8 cellular contexts compared by ENCODE assay signal in the genomic region with DNA sequence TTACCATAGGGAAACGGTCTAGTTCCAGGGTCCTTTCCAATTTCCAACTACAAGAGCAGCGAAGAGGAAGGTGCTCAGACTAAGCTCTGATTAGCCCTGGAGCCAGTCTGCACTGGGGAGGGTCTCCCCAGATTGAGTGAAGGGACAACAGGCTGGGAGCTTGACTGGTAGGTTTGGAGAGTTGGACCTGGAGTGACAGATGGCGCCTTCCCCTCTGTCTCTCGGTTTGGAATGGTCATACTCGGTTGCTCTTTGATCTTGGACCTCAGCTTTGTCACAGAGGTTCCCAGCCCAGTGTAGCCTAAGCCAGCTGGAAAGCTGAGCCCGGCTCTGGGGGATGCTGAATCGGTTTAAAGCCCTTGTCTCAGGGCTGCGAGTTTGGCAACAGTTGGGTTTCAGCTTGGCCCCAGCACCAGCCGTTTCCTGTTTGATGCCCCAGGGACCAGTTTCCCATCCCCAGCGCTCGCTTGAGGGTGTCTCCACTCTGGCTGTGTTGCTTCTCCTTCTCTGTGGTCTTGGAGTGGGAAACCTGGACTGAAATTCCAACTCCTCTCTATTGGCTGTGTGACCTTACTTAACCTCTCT. TPM values are rescaled to one million over a fixed set of nuclear protein-coding genes. Genes with fewer than 3 reads are reported as not detected.
A peak's percentile ranks its signal among the peaks of the same experiment; 100 is the strongest.
DNase-seq lines count a peak whose midpoint lies in the region; ATAC-seq and TF ChIP-seq lines count a peak whose summit lies in the region.

No MANE protein-coding gene starts in this region.

- no peak for TF ChIP-seq CTCF in GM20000 (IDR thresholded peaks at IDR 0.05; ENCODE audit: extremely low read depth, missing control alignments)
- TF ChIP-seq CTCF in RWPE2 (IDR thresholded peaks at IDR 0.05; ENCODE audit: poor library complexity, severe bottlenecking) = no peak
- TF ChIP-seq CTCF in tibial nerve (IDR thresholded peaks at IDR 0.05) = no peak

- TF ChIP-seq EP300 in tibial nerve (IDR thresholded peaks at IDR 0.05) = peak in 1 of 2 donors; percentile 7

- H3K27ac ChIP-seq in RWPE2 (ENCODE audit: poor library complexity, severe bottlenecking) (no peak overlapping the region), duodenal mucosa (ENCODE audit: low read depth, low read length) (peak overlapping the region; percentile 41), mesendoderm (ENCODE audit: low read depth, low read length) (no peak overlapping the region), tibial nerve (peak overlapping the region; percentile 88 to 94 (median 92))

- no peak for TF ChIP-seq POLR2A in tibial nerve (IDR thresholded peaks at IDR 0.05)

- H3K9me3 ChIP-seq in RWPE2 (ENCODE audit: severe bottlenecking) (no peaks in the 10 kb centered on the region), duodenal mucosa (ENCODE audit: control insufficient read depth in 1 of 2, low read length in 2 of 2) (no peaks in the 10 kb centered on the region), tibial nerve (no peaks in the 10 kb centered on the region)

- no peak overlapping the region for H3K18ac ChIP-seq in mesendoderm (ENCODE audit: low read length)

- no peak overlapping the region for H2BK15ac ChIP-seq in mesendoderm (replicated peaks; ENCODE audit: low read depth)

- H3K4ac ChIP-seq in mesendoderm (ENCODE audit: low read depth, low read length) = no peak overlapping the region

- H4K5ac ChIP-seq in mesendoderm (ENCODE audit: low read length) = no peak overlapping the region

- H3K4me1 ChIP-seq in RWPE2 (ENCODE audit: insufficient read depth, poor library complexity, severe bottlenecking) = peaks cover 21% of the 10 kb centered on the region
- H3K4me1 ChIP-seq in duodenal mucosa (ENCODE audit: control insufficient read depth in 1 of 2, insufficient read depth in 2 of 2, low read length in 2 of 2) = peaks cover 23 to 37% of the 10 kb centered on the region in 2 donors
- H3K4me1 ChIP-seq in mesendoderm (ENCODE audit: control insufficient read depth, low read depth, low read length) = peaks cover 2% of the 10 kb centered on the region
- peaks cover 0 to 52% (median 23%) of the 10 kb centered on the region in 4 donors for H3K4me1 ChIP-seq in tibial nerve

- H3K27me3 ChIP-seq in RWPE2 (ENCODE audit: insufficient read depth, poor library complexity, severe bottlenecking) (no peaks in the 10 kb centered on the region), duodenal mucosa (ENCODE audit: control insufficient read depth in 1 of 2, insufficient read depth in 2 of 2, low read length in 2 of 2) (no peaks in the 10 kb centered on the region), mesendoderm (ENCODE audit: insufficient read depth, low read length, poor library complexity) (no peaks in the 10 kb centered on the region), tibial nerve (no peaks in the 10 kb centered on the region)

- no peak overlapping the region for H2BK5ac ChIP-seq in mesendoderm (ENCODE audit: low read length)

- peak overlapping the region; percentile 75 to 87 for H3K9ac ChIP-seq in duodenal mucosa (ENCODE audit: low read depth in 1 of 2, low read length in 2 of 2)
- peak overlapping the region; percentile 4 for H3K9ac ChIP-seq in mesendoderm (ENCODE audit: low read length)

- H4K8ac ChIP-seq in mesendoderm (ENCODE audit: low read depth, low read length) = no peak overlapping the region

- ATAC-seq in RWPE2 (ENCODE audit: low read depth) = no peak
- ATAC-seq in HG03280 (IDR thresholded peaks at IDR 0.05; ENCODE audit: unreplicated experiment) = no peak
- ATAC-seq in HG03457 (IDR thresholded peaks at IDR 0.05; ENCODE audit: unreplicated experiment) = no peak

- H2BK120ac ChIP-seq in mesendoderm (ENCODE audit: low read depth, low read length) = no peak overlapping the region

- WGBS in mesendoderm (ENCODE audit: extremely low coverage, insufficient coverage, low lambda C conversion rate) = no CpG with 5 or more reads among the region's 11 CpGs
- WGBS in tibial nerve, 2 donors = 22 to 26% methylated on average over 11 of the region's 11 CpGs

- H3K36me3 ChIP-seq in RWPE2 (ENCODE audit: low read depth) = no peaks in the 10 kb centered on the region
- H3K36me3 ChIP-seq in duodenal mucosa (ENCODE audit: control insufficient read depth in 1 of 2, insufficient read depth in 2 of 2, low read length in 2 of 2) = no peaks in the 10 kb centered on the region
- no peaks in the 10 kb centered on the region for H3K36me3 ChIP-seq in mesendoderm (ENCODE audit: control insufficient read depth, insufficient read depth, low read length)
- H3K36me3 ChIP-seq in tibial nerve = no peaks in the 10 kb centered on the region

- H3K56ac ChIP-seq in mesendoderm (ENCODE audit: low read length) = peak overlapping the region; percentile 11

- H3K79me2 ChIP-seq in mesendoderm (ENCODE audit: control insufficient read depth, insufficient read depth, low read length) = peaks cover 4% of the 10 kb centered on the region

- peak overlapping the region; percentile 2 for H3K4me2 ChIP-seq in mesendoderm (ENCODE audit: low read length)

- H3K4me3 ChIP-seq in RWPE2 (ENCODE audit: severe bottlenecking) = peak overlapping the region; percentile 57
- peak overlapping the region; percentile 70 to 93 for H3K4me3 ChIP-seq in duodenal mucosa (ENCODE audit: low read depth in 1 of 2, low read length in 2 of 2)
- no peak overlapping the region for H3K4me3 ChIP-seq in mesendoderm (ENCODE audit: low read length)
- H3K4me3 ChIP-seq in tibial nerve = peak overlapping the region; percentile 82 to 98 (median 92)

- no peaks in the 10 kb centered on the region for H3K79me1 ChIP-seq in mesendoderm (ENCODE audit: low read length)

- DNase-seq in AG20443 (ENCODE audit: low spot score) (peak; percentile 46), GM20000 (ENCODE audit: low spot score) (peak; percentile 38), RWPE2 (ENCODE audit: low spot score) (no peak), mesendoderm (peak; percentile 55), tibial nerve (ENCODE audit: low spot score in 2 of 2) (peak in 1 of 2 donors; percentile 30)

- H2AK5ac ChIP-seq in mesendoderm (ENCODE audit: low read length) = no peak overlapping the region

- no peak overlapping the region for H3K23ac ChIP-seq in mesendoderm (ENCODE audit: low read length)

RNA-seq across cellular contexts. Expression of a gene that starts 53.1 kb away (rescaled TPM):
- 1.8 TPM for polyA plus RNA-seq in mesendoderm (2013, experiment 1 of 2)
- polyA plus RNA-seq in mesendoderm (2013, experiment 2 of 2) = 2.0 TPM
- total RNA-seq in tibial nerve = 10 to 100 TPM; 13.3 to 23.4 (median 17.9) TPM

Comparison
In these comparisons a context has a peak if more than half of its experiments do, and no peak if none do; other contexts are left out.
1. H3K27ac ChIP-seq: peak in duodenal mucosa (single experiment) and tibial nerve (4 of 4); none in RWPE2 (single experiment) and mesendoderm (single experiment).